In genomic region chr17:5211458-5211857, GRCh38 we compare ENCODE assay signal across 1 cellular context.
TF ChIP-seq lines count a peak whose summit lies in the region.

No MANE protein-coding gene starts in this region.

TF ChIP-seq in GM12878, 131 proteins besides CTCF, POLR2A, EP300 and RAD21:
- TF ChIP-seq SPI1 (IDR thresholded peaks at IDR 0.05; ENCODE audit: borderline replicate concordance, insufficient read depth, low read depth, low read length): peak; percentile 43; the same call in 1 of the 2 replicates
- no peak for TF ChIP-seq TCF3 (IDR thresholded peaks at IDR 0.05; ENCODE audit: borderline replicate concordance, insufficient read depth, low read depth, low read length)
TF ChIP-seq in GM12878: peak in this region for 1.
